1 cellular context compared by ENCODE assay signal in genomic region chr2:190181066-190181681, GRCh38.
TF ChIP-seq lines count a peak whose summit lies in the region.

No MANE protein-coding gene starts in this region.

TF ChIP-seq in HepG2, 621 proteins besides CTCF, POLR2A, EP300 and RAD21 (continued from another document and continues in another):
- TF ChIP-seq HES4 (CRISPR knock-in tag; IDR thresholded peaks at IDR 0.05; ENCODE audit: borderline replicate concordance), result no peak; the same call in 1 of the 2 replicates
- TF ChIP-seq ZSCAN9 (CRISPR knock-in tag; IDR thresholded peaks at IDR 0.05; ENCODE audit: borderline replicate concordance), result no peak
- TF ChIP-seq, protein P1, sequence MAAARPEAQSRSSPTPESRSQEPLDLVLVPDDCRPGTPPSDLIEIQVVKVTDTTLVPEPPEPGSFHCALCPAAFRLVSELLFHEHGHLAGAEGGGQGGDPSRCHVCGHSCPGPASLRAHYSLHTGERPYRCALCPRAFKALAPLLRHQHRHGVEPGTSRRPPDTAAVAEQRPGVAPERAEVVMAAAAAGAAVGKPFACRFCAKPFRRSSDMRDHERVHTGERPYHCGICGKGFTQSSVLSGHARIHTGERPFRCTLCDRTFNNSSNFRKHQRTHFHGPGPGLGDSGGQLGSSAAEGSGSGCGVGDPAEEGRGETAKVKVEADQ (CRISPR knock-in tag; IDR thresholded peaks at IDR 0.05; ENCODE audit: borderline replicate concordance), result no peak
- TF ChIP-seq TMF1 (CRISPR knock-in tag; IDR thresholded peaks at IDR 0.05; ENCODE audit: low read depth), result no peak
- TF ChIP-seq ZNF335 (CRISPR knock-in tag; IDR thresholded peaks at IDR 0.05), result no peak
- TF ChIP-seq ZSCAN30 (CRISPR knock-in tag; IDR thresholded peaks at IDR 0.05), result no peak
- TF ChIP-seq, protein P2, sequence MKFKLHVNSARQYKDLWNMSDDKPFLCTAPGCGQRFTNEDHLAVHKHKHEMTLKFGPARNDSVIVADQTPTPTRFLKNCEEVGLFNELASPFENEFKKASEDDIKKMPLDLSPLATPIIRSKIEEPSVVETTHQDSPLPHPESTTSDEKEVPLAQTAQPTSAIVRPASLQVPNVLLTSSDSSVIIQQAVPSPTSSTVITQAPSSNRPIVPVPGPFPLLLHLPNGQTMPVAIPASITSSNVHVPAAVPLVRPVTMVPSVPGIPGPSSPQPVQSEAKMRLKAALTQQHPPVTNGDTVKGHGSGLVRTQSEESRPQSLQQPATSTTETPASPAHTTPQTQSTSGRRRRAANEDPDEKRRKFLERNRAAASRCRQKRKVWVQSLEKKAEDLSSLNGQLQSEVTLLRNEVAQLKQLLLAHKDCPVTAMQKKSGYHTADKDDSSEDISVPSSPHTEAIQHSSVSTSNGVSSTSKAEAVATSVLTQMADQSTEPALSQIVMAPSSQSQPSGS (CRISPR knock-in tag; IDR thresholded peaks at IDR 0.05), result no peak
- peak; percentile 36 for TF ChIP-seq IKZF4 (CRISPR knock-in tag; IDR thresholded peaks at IDR 0.05; ENCODE audit: borderline replicate concordance, low read depth, not compliant biosample characterization)
- TF ChIP-seq NFKBIZ (CRISPR knock-in tag; IDR thresholded peaks at IDR 0.05), result no peak
- no peak for TF ChIP-seq THAP9 (CRISPR knock-in tag; IDR thresholded peaks at IDR 0.05; ENCODE audit: borderline replicate concordance)
- 0 out of 2 replicates have a peak, but pooled peaks have one; percentile 14 for TF ChIP-seq ESRRA (CRISPR knock-in tag; IDR thresholded peaks at IDR 0.05; ENCODE audit: low read depth)
- no peak for TF ChIP-seq TARDBP (CRISPR knock-in tag; IDR thresholded peaks at IDR 0.05)
- TF ChIP-seq CHD4 (IDR thresholded peaks at IDR 0.05; ENCODE audit: borderline replicate concordance, low read length), result no peak; the same call in 1 of the 2 replicates
- TF ChIP-seq ARID3A (IDR thresholded peaks at IDR 0.05; ENCODE audit: low read depth, low read length), result no peak
- TF ChIP-seq SRF (IDR thresholded peaks at IDR 0.05; ENCODE audit: low read depth, low read length), result no peak
- no peak for TF ChIP-seq ZKSCAN1 (IDR thresholded peaks at IDR 0.05; ENCODE audit: low read length)
- TF ChIP-seq ATAD3A (CRISPR knock-in tag; IDR thresholded peaks at IDR 0.05), result no peak
- TF ChIP-seq, protein P3, sequence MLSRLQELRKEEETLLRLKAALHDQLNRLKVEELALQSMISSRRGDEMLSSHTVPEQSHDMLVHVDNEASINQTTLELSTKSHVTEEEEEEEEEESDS (CRISPR knock-in tag; IDR thresholded peaks at IDR 0.05; ENCODE audit: borderline replicate concordance), result no peak
- no peak for TF ChIP-seq HOXA7 (CRISPR knock-in tag; IDR thresholded peaks at IDR 0.05)
- no peak for TF ChIP-seq MTA1 (CRISPR knock-in tag; IDR thresholded peaks at IDR 0.05; ENCODE audit: borderline replicate concordance)
- TF ChIP-seq SRSF4 (IDR thresholded peaks at IDR 0.05; ENCODE audit: low read depth, low read length, poor library complexity, severe bottlenecking), result no peak
- no peak for TF ChIP-seq REL (CRISPR knock-in tag; conservative IDR thresholded peaks at IDR 0.05)
- no peak for TF ChIP-seq ZNF143 (CRISPR knock-in tag; IDR thresholded peaks at IDR 0.05)
- no peak for TF ChIP-seq ZNF564 (CRISPR knock-in tag; IDR thresholded peaks at IDR 0.05)
- no peak for TF ChIP-seq ZNF616 (CRISPR knock-in tag; IDR thresholded peaks at IDR 0.05; ENCODE audit: low read depth)
- TF ChIP-seq CCDC6 (CRISPR knock-in tag; IDR thresholded peaks at IDR 0.05), result no peak
- no peak for TF ChIP-seq TIGD3 (CRISPR knock-in tag; IDR thresholded peaks at IDR 0.05; ENCODE audit: borderline replicate concordance)
- TF ChIP-seq HNRNPL (IDR thresholded peaks at IDR 0.05; ENCODE audit: low read depth, low read length), result no peak
- no peak for TF ChIP-seq RFX1 (IDR thresholded peaks at IDR 0.05)
- no peak for TF ChIP-seq HOXA3 (CRISPR knock-in tag; IDR thresholded peaks at IDR 0.05)
- no peak for TF ChIP-seq ZBTB1 (CRISPR knock-in tag; IDR thresholded peaks at IDR 0.05; ENCODE audit: borderline replicate concordance)
- peak; percentile 79 for TF ChIP-seq RBM22 (optimal IDR thresholded peaks at IDR 0.05; ENCODE audit: low read length)
- no peak for TF ChIP-seq ZNF44 (CRISPR knock-in tag; IDR thresholded peaks at IDR 0.05)
- peak; percentile 27; the same call in 2 of the 3 replicates for TF ChIP-seq MXI1 (IDR thresholded peaks at IDR 0.05; ENCODE audit: borderline replicate concordance, low read depth, low read length)
- no peak for TF ChIP-seq ERF (CRISPR knock-in tag; IDR thresholded peaks at IDR 0.05)
- no peak for TF ChIP-seq ZBTB38 (CRISPR knock-in tag; IDR thresholded peaks at IDR 0.05)
- TF ChIP-seq AFF4 (CRISPR knock-in tag; IDR thresholded peaks at IDR 0.05), result no peak
- TF ChIP-seq MTF1 (CRISPR knock-in tag; IDR thresholded peaks at IDR 0.05), result no peak
- TF ChIP-seq ZNF367 (CRISPR knock-in tag; IDR thresholded peaks at IDR 0.05; ENCODE audit: borderline replicate concordance), result no peak
- no peak for TF ChIP-seq ATF7 (IDR thresholded peaks at IDR 0.05)
- no peak for TF ChIP-seq ATF7 (CRISPR knock-in tag; IDR thresholded peaks at IDR 0.05)
- TF ChIP-seq GLI4 (CRISPR knock-in tag; IDR thresholded peaks at IDR 0.05; ENCODE audit: borderline replicate concordance), result no peak
- TF ChIP-seq ZNF567 (CRISPR knock-in tag; IDR thresholded peaks at IDR 0.05; ENCODE audit: borderline replicate concordance), result no peak
- TF ChIP-seq RORA (CRISPR knock-in tag; IDR thresholded peaks at IDR 0.05), result no peak
- no peak for TF ChIP-seq ZNF280D (CRISPR knock-in tag; IDR thresholded peaks at IDR 0.05)
- no peak for TF ChIP-seq THYN1 (CRISPR knock-in tag; IDR thresholded peaks at IDR 0.05; ENCODE audit: borderline replicate concordance, low read depth)
- no peak for TF ChIP-seq ZNF615 (CRISPR knock-in tag; IDR thresholded peaks at IDR 0.05; ENCODE audit: borderline replicate concordance)
- no peak for TF ChIP-seq ZNF484 (CRISPR knock-in tag; IDR thresholded peaks at IDR 0.05; ENCODE audit: borderline replicate concordance, low read depth)
- TF ChIP-seq TSC22D2 (CRISPR knock-in tag; IDR thresholded peaks at IDR 0.05; ENCODE audit: borderline replicate concordance), result peak; percentile 42; the same call in 1 of the 2 replicates
- TF ChIP-seq NFE2L2 (IDR thresholded peaks at IDR 0.05; ENCODE audit: low read length), result no peak
- no peak for TF ChIP-seq PCBP1 (IDR thresholded peaks at IDR 0.05; ENCODE audit: borderline replicate concordance, low read depth, low read length)
- no peak for TF ChIP-seq ZFP37 (CRISPR knock-in tag; IDR thresholded peaks at IDR 0.05; ENCODE audit: borderline replicate concordance)
- TF ChIP-seq ZBTB42 (CRISPR knock-in tag; IDR thresholded peaks at IDR 0.05), result no peak; the same call in 1 of the 2 replicates
- TF ChIP-seq SMC3 (IDR thresholded peaks at IDR 0.05; ENCODE audit: low read length), result no peak
